ENCODE assay signal across 20 cellular contexts in the genomic region with DNA sequence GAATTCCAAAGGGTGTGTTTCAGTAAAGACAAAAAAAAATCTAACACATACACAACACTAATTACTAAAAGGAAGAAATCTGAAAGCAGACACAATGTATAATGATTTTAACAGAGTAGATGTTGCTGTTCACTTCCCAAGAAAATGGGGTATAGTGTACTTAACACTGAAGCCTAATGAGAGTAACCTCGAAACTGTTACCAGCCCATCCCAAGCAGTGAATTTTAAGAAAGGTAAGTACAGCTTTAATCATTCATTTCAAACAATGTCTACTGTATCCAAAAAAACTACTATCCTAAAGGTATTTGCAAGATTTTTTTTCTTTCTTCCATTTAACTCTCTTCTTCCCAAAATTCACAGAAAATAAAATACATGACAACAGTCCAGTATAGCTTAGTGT. TPM values are rescaled to one million over a fixed set of nuclear protein-coding genes. Genes with fewer than 3 reads are reported as not detected.
A peak's percentile ranks its signal among the peaks of the same experiment; 100 is the strongest.
DNase-seq lines count a peak whose midpoint lies in the region; ATAC-seq, FAIRE-seq and TF ChIP-seq lines count a peak whose summit lies in the region.
"Had no signal": no experiment of that assay in that cellular context is flagged by ENCODE, and none has a peak within 500 bp of the region (broad histone marks: within the 10 kb centered on the region; RNA-seq: fewer than 3 reads in every experiment).

No MANE protein-coding gene starts in this region.

- H3K27ac Mint-ChIP-seq in T-cell: peak overlapping the region; percentile 34 to 76
- H3K27ac Mint-ChIP-seq: T-helper 1 cell treated with Interleukin-12 subunit alpha and Interleukin-12 subunit beta and Interleukin-4 antibody, amounts not matched to agents 30 μg/mL and 1 μg/mL, for 36 hours had no signal

- DNase-seq in left ventricle myocardium inferior (no peak), right cardiac atrium (no peak), T-cell (no peak), endothelial cell of umbilical vein (ENCODE audit: low read depth, low spot score) (no peak), AG08396 (ENCODE audit: low spot score) (no peak), Ammon's horn (ENCODE audit: low spot score) (no peak), GM10266 (ENCODE audit: extremely low spot score) (no peak), nucleus accumbens (lab: John Stamatoyannopoulos, UW) (no peak)
- DNase-seq: body of pancreas; H7; hypothalamus; NCI-H2081 treated with DMSO at 0.1 percent for 48 hours; NCI-H748 treated with DMSO at 0.1 percent for 48 hours; RPMI8226; stimulated activated CD4-positive, alpha-beta T cell treated with anti-CD3 and anti-CD28 coated beads, Interleukin-2, amount 100 ng/mL, for 24 hours; transverse colon had no signal

- no peaks in the 10 kb centered on the region for H3K27me3 ChIP-seq in left ventricle myocardium inferior (ENCODE audit: low read depth)
- H3K27me3 ChIP-seq in right cardiac atrium (ENCODE audit: control insufficient read depth, insufficient read depth): no peaks in the 10 kb centered on the region
- H3K27me3 ChIP-seq in endothelial cell of umbilical vein (ENCODE audit: control insufficient read depth in 2 of 2, insufficient read depth in 2 of 2, low read length in 2 of 2): no peaks in the 10 kb centered on the region
- H3K27me3 ChIP-seq: body of pancreas, right atrium auricular region, transverse colon had no signal

- H3K9me1 ChIP-seq in endothelial cell of umbilical vein (replicated peaks; ENCODE audit: control insufficient read depth, extremely low read depth, insufficient read depth, low read length): no peaks in the 10 kb centered on the region

- H3K27ac ChIP-seq in left ventricle myocardium inferior (replicated peaks) (peak overlapping the region; percentile 27), right cardiac atrium (ENCODE audit: low read length) (no peak overlapping the region), endothelial cell of umbilical vein (ENCODE audit: insufficient read depth, low read depth, low read length) (no peak overlapping the region)
- H3K27ac ChIP-seq: body of pancreas, right atrium auricular region, transverse colon had no signal

- dilution Hi-C loops in endothelial cell of umbilical vein (cut with MboI; ENCODE audit: extremely low pct_ligation_motif_present, low sequenced_read_pairs): no loop called here

- peaks cover 81 to 85% (median 82%) of the 10 kb centered on the region in 3 donors for H3K4me1 Mint-ChIP-seq in T-cell

- no peaks in the 10 kb centered on the region for H3K27me3 Mint-ChIP-seq in T-cell

- peaks cover 94% of the 10 kb centered on the region for H3K79me2 ChIP-seq in endothelial cell of umbilical vein (ENCODE audit: control insufficient read depth, insufficient read depth, low read length)

- no peak overlapping the region for H3K9ac ChIP-seq in endothelial cell of umbilical vein (replicated peaks; ENCODE audit: extremely low read depth, insufficient read depth, low read length)

- no TSS peak for BruUV-seq in endothelial cell of umbilical vein (replicated peaks; lab: Mats Ljungman, UMichigan)

- intact Hi-C loops in left ventricle myocardium inferior (cut with micrococcal nuclease): no loop called here
- intact Hi-C loops in right cardiac atrium (cut with DNase I): loop anchor here in 1 of 4 donors (10.0 kb wide), 1 partner anchor 52 kb away; no protein-coding TSS in a partner anchor
- intact Hi-C loops in endothelial cell of umbilical vein (cut with micrococcal nuclease): no loop called here

- FAIRE-seq in endothelial cell of umbilical vein (lab: Jason Lieb, UNC): peak; percentile 24
- FAIRE-seq: HepG2 had no signal

- no peak for TF ChIP-seq POLR2A in endothelial cell of umbilical vein (IDR thresholded peaks at IDR 0.05; ENCODE audit: low read depth, low read length)

- POLR2A ChIA-PET in T-cell (lab: Charles Lee) (interaction anchor here in 1 of 2 donors (0.5 to 0.6 kb wide), 3 partner anchors 56 to 85 kb away, joined by 4 to 7 read pairs (median 6); no protein-coding TSS in a partner anchor), endothelial cell of umbilical vein (lab: Charles Lee) (no interaction called here)

- no peak overlapping the region for H3K4me3 ChIP-seq in left ventricle myocardium inferior
- H3K4me3 ChIP-seq in right cardiac atrium (ENCODE audit: low read length): no peak overlapping the region
- no peak overlapping the region for H3K4me3 ChIP-seq in endothelial cell of umbilical vein (replicated peaks in 1 of 3; ENCODE audit: insufficient read depth in 1 of 3, low read depth in 1 of 3, low read length in 3 of 3)
- H3K4me3 ChIP-seq: body of pancreas, right atrium auricular region, transverse colon had no signal

- H2AFZ ChIP-seq in endothelial cell of umbilical vein (ENCODE audit: low read depth, low read length): no peak overlapping the region

- H4K20me1 ChIP-seq in endothelial cell of umbilical vein (replicated peaks; ENCODE audit: control insufficient read depth, extremely low read depth, insufficient read depth, low read length): peaks cover 5% of the 10 kb centered on the region

- peak overlapping the region in 1 of 3 donors; percentile 89 for H3K4me3 Mint-ChIP-seq in T-cell
- H3K4me3 Mint-ChIP-seq: T-helper 1 cell treated with Interleukin-12 subunit alpha and Interleukin-12 subunit beta and Interleukin-4 antibody, amounts not matched to agents 30 μg/mL and 1 μg/mL, for 36 hours had no signal

- H3K36me3 Mint-ChIP-seq in T-cell: peaks cover 9% of the 10 kb centered on the region

- H3K9me3 ChIP-seq in left ventricle myocardium inferior (replicated peaks): no peaks in the 10 kb centered on the region
- no peaks in the 10 kb centered on the region for H3K9me3 ChIP-seq in right cardiac atrium (ENCODE audit: control insufficient read depth, low read length)
- H3K9me3 ChIP-seq in endothelial cell of umbilical vein (replicated peaks; ENCODE audit: control insufficient read depth, insufficient read depth, low read length): no peaks in the 10 kb centered on the region
- H3K9me3 ChIP-seq: body of pancreas, right atrium auricular region, transverse colon had no signal

- CTCF ChIA-PET in T-cell (lab: Charles Lee) (interaction anchor here (0.5 to 1.7 kb wide), 8 partner anchors 9 to 440 kb away, joined by 3 to 5 read pairs (median 4); a partner anchor contains a TSS), endothelial cell of umbilical vein (lab: Charles Lee) (interaction anchor here (0.9 to 6.9 kb wide), 5 partner anchors 15 to 126 kb away, joined by 3 to 71 read pairs (median 3); a partner anchor contains a TSS)

- H3K4me1 ChIP-seq in left ventricle myocardium inferior (peaks cover 77% of the 10 kb centered on the region), right cardiac atrium (ENCODE audit: control insufficient read depth, insufficient read depth, low read length) (no peaks in the 10 kb centered on the region), endothelial cell of umbilical vein (ENCODE audit: control insufficient read depth, extremely low read depth, insufficient read depth, low read length) (peaks cover 24% of the 10 kb centered on the region)

- H3K36me3 ChIP-seq in left ventricle myocardium inferior: no peaks in the 10 kb centered on the region
- H3K36me3 ChIP-seq in endothelial cell of umbilical vein (ENCODE audit: control insufficient read depth in 2 of 2, extremely low read depth in 1 of 2, insufficient read depth in 2 of 2, low read length in 2 of 2): no peaks in the 10 kb centered on the region
- H3K36me3 ChIP-seq: right atrium auricular region, transverse colon had no signal

- H3K4me2 ChIP-seq in endothelial cell of umbilical vein (ENCODE audit: insufficient read depth, low read length): no peak overlapping the region

- TF ChIP-seq CTCF in left ventricle myocardium inferior (IDR thresholded peaks at IDR 0.05; ENCODE audit: borderline replicate concordance) (no peak), endothelial cell of umbilical vein (IDR thresholded peaks at IDR 0.05; ENCODE audit: extremely low read depth in 1 of 2, insufficient read depth in 1 of 2, low read depth in 1 of 2, low read length in 2 of 2) (no peak), GM10266 (IDR thresholded peaks at IDR 0.05; ENCODE audit: control insufficient read depth, insufficient read depth, low read depth, missing control alignments) (no peak)

- 70% methylated on average over 1 of the region's 1 CpG for whole genome bisulfite sequencing in right cardiac atrium

- H3K9me3 Mint-ChIP-seq in T-cell: no peaks in the 10 kb centered on the region
- H3K9me3 Mint-ChIP-seq: T-helper 1 cell treated with Interleukin-12 subunit alpha and Interleukin-12 subunit beta and Interleukin-4 antibody, amounts not matched to agents 30 μg/mL and 1 μg/mL, for 36 hours had no signal

- ATAC-seq in right cardiac atrium: no peak
- ATAC-seq in T-cell (replicated peaks in 1 of 4): no peak
- ATAC-seq: body of pancreas, HepG2, left lobe of liver had no signal

TF ChIP-seq in endothelial cell of umbilical vein, 7 proteins besides CTCF, POLR2A, EP300 and RAD21:
- TF ChIP-seq POLR2AphosphoS5 (IDR thresholded peaks at IDR 0.05; ENCODE audit: insufficient read depth, low read depth, low read length): no peak

RNA-seq across cellular contexts. Expression of a gene that starts 8.3 kb away (rescaled TPM):
- total RNA-seq in left ventricle myocardium inferior (42.2 TPM), right cardiac atrium (100 to 1,000 TPM; 104 to 150 (median 123) TPM), T-cell (100 to 1,000 TPM; 103 to 133 (median 130) TPM), endothelial cell of umbilical vein (93.9 and 94.8 TPM in 2 replicates)
- polyA plus RNA-seq in right cardiac atrium (66.7 TPM), endothelial cell of umbilical vein (41.8 and 51.5 TPM in 2 replicates)
- 65.2 and 76.7 TPM in 2 replicates for polyA plus RNA-seq in endothelial cell of umbilical vein (2011; cell fraction: cytosol; rRNA removed)
- polyA plus RNA-seq in endothelial cell of umbilical vein (2011; cell fraction: nucleus; rRNA removed): 35.4 and 39.0 TPM in 2 replicates
- 78.0 and 101 TPM in 2 replicates for polyA plus RNA-seq in endothelial cell of umbilical vein (2012)
- 49.6 and 54.7 TPM in 2 replicates for polyA minus RNA-seq in endothelial cell of umbilical vein
- polyA minus RNA-seq in endothelial cell of umbilical vein (2011; cell fraction: cytosol; rRNA and poly(A)+ RNA removed): 19.7 TPM
- polyA minus RNA-seq in endothelial cell of umbilical vein (2011; cell fraction: nucleus; rRNA and poly(A)+ RNA removed): 25.7 and 26.0 TPM in 2 replicates

RNA-seq across cellular contexts. Expression of a gene that starts 59.2 kb away (rescaled TPM):
- 38.8 TPM for total RNA-seq in left ventricle myocardium inferior
- total RNA-seq in right cardiac atrium: 10 to 100 TPM; 40.3 to 54.6 (median 50.3) TPM
- polyA plus RNA-seq in right cardiac atrium: 41.0 TPM
- total RNA-seq in T-cell: 100 to 1,000 TPM in 3 of 5 donors, 10 to 100 TPM in 2; 78.5 to 125 (median 105) TPM
- total RNA-seq in endothelial cell of umbilical vein: 68.4 and 69.2 TPM in 2 replicates
- 75.9 and 131 TPM in 2 replicates for polyA plus RNA-seq in endothelial cell of umbilical vein
- 46.4 and 54.3 TPM in 2 replicates for polyA plus RNA-seq in endothelial cell of umbilical vein (2011; cell fraction: cytosol; rRNA removed)
- polyA plus RNA-seq in endothelial cell of umbilical vein (2011; cell fraction: nucleus; rRNA removed): 371 and 452 TPM in 2 replicates
- polyA plus RNA-seq in endothelial cell of umbilical vein (2012): 47.6 and 53.1 TPM in 2 replicates
- 64.3 and 74.9 TPM in 2 replicates for polyA minus RNA-seq in endothelial cell of umbilical vein
- polyA minus RNA-seq in endothelial cell of umbilical vein (2011; cell fraction: cytosol; rRNA and poly(A)+ RNA removed): 25.6 TPM
- 74.1 and 107 TPM in 2 replicates for polyA minus RNA-seq in endothelial cell of umbilical vein (2011; cell fraction: nucleus; rRNA and poly(A)+ RNA removed)
